8 cellular contexts compared by ENCODE assay signal in genomic region chr15:85793641-85794597, GRCh38. TPM values are rescaled to one million over a fixed set of nuclear protein-coding genes. Genes with fewer than 3 reads are reported as not detected.
DNase-seq lines count a peak whose midpoint lies in the region; ATAC-seq and TF ChIP-seq lines count a peak whose summit lies in the region.

No MANE protein-coding gene starts in this region.

- no peak for TF ChIP-seq POLR2A in stomach (IDR thresholded peaks at IDR 0.05)

- H3K4me1 ChIP-seq in HUES6 (ENCODE audit: control insufficient read depth, insufficient read depth, low read length) (peaks cover 29% of the 10 kb centered on the region), ectodermal cell (ENCODE audit: control insufficient read depth, insufficient read depth, low read length) (peaks cover 15% of the 10 kb centered on the region), mesendoderm (ENCODE audit: control insufficient read depth, low read depth, low read length) (peaks cover 12% of the 10 kb centered on the region), stomach (peaks cover 30 to 47% (median 43%) of the 10 kb centered on the region in 4 donors)

- 1% methylated on average over 56 of the region's 56 CpGs for WGBS in ectodermal cell, 2 experiments
- whole genome bisulfite sequencing in mesendoderm (ENCODE audit: extremely low coverage, insufficient coverage, low lambda C conversion rate), result no CpG with 5 or more reads among the region's 56 CpGs
- WGBS in stomach, 5 donors, result 1 to 2% (median 2%) methylated on average over 52 to 56 of the region's 56 CpGs

- peak overlapping the region; percentile 76 for H3K27ac ChIP-seq in HUES6 (ENCODE audit: low read depth, low read length)
- peak overlapping the region; percentile 85 for H3K27ac ChIP-seq in ectodermal cell (ENCODE audit: insufficient read depth, low read depth, low read length, poor library complexity, severe bottlenecking)
- H3K27ac ChIP-seq in mesendoderm (ENCODE audit: low read depth, low read length), result peak overlapping the region; percentile 89
- peak overlapping the region; percentile 90 to 98 (median 92) for H3K27ac ChIP-seq in stomach

- H3K56ac ChIP-seq in mesendoderm (ENCODE audit: low read length), result peak overlapping the region; percentile 92

- no peak overlapping the region for H3K4ac ChIP-seq in mesendoderm (ENCODE audit: low read depth, low read length)

- H3K4me3 ChIP-seq in HUES6 (ENCODE audit: low read depth, low read length) (peak overlapping the region; percentile 99), ectodermal cell (ENCODE audit: insufficient read depth, low read depth, low read length) (peak overlapping the region; percentile 80), mesendoderm (ENCODE audit: low read length) (peak overlapping the region; percentile 79), stomach (peak overlapping the region; percentile 88 to 95 (median 92))

- H3K27me3 ChIP-seq in HUES6 (ENCODE audit: control insufficient read depth, insufficient read depth, low read length) (peaks cover 5% of the 10 kb centered on the region; the same call in 1 of the 2 replicates), ectodermal cell (ENCODE audit: control insufficient read depth, insufficient read depth, low read length, poor library complexity, severe bottlenecking) (peaks cover 7% of the 10 kb centered on the region), mesendoderm (ENCODE audit: insufficient read depth, low read length, poor library complexity) (no peaks in the 10 kb centered on the region), stomach (no peaks in the 10 kb centered on the region)

- no peaks in the 10 kb centered on the region for H3K36me3 ChIP-seq in HUES6 (ENCODE audit: control insufficient read depth, insufficient read depth, low read length)
- H3K36me3 ChIP-seq in ectodermal cell (ENCODE audit: control insufficient read depth, insufficient read depth, low read length), result no peaks in the 10 kb centered on the region
- H3K36me3 ChIP-seq in mesendoderm (ENCODE audit: control insufficient read depth, insufficient read depth, low read length), result no peaks in the 10 kb centered on the region
- no peaks in the 10 kb centered on the region for H3K36me3 ChIP-seq in stomach

- TF ChIP-seq CTCF in stomach (IDR thresholded peaks at IDR 0.05), result no peak

- peaks cover 37% of the 10 kb centered on the region for H3K79me2 ChIP-seq in mesendoderm (ENCODE audit: control insufficient read depth, insufficient read depth, low read length)

- DNase-seq in COLO668 (lab: John Stamatoyannopoulos, UW; ENCODE audit: unreplicated experiment) (peak; percentile 48), mesendoderm (peak; percentile 40), stomach (peak; percentile 61), NCI-H446 treated with DMSO at 0.1 percent for 48 hours (lab: John Stamatoyannopoulos, UW) (no peak)
- peak; percentile 54 for DNase-seq in activated CD4-positive, CD25-positive, alpha-beta regulatory T cell treated with anti-CD3 and anti-CD28 coated beads, Interleukin-2, amount 50 U/mL, for 72 hours

- peaks cover 26% of the 10 kb centered on the region for H3K79me1 ChIP-seq in mesendoderm (ENCODE audit: low read length)

- peak overlapping the region; percentile 76 for H3K9ac ChIP-seq in HUES6 (ENCODE audit: low read length)
- H3K9ac ChIP-seq in mesendoderm (ENCODE audit: low read length), result peak overlapping the region; percentile 86

- ATAC-seq in GM21515 (IDR thresholded peaks at IDR 0.05; ENCODE audit: unreplicated experiment), result peak; percentile 40

- no peak overlapping the region for H2BK5ac ChIP-seq in mesendoderm (ENCODE audit: low read length)

- no peak overlapping the region for H2AK5ac ChIP-seq in mesendoderm (ENCODE audit: low read length)

- peak overlapping the region; percentile 98 for H3K18ac ChIP-seq in mesendoderm (ENCODE audit: low read length)

- no peak overlapping the region for H4K5ac ChIP-seq in mesendoderm (ENCODE audit: low read length)

- peak overlapping the region; percentile 81 for H3K4me2 ChIP-seq in mesendoderm (ENCODE audit: low read length)

- no peak overlapping the region for H2BK15ac ChIP-seq in mesendoderm (replicated peaks; ENCODE audit: low read depth)

- no peak overlapping the region for H4K8ac ChIP-seq in mesendoderm (ENCODE audit: low read depth, low read length)

- no peak for TF ChIP-seq EP300 in stomach (IDR thresholded peaks at IDR 0.05)

- H2BK120ac ChIP-seq in mesendoderm (ENCODE audit: low read depth, low read length), result peak overlapping the region; percentile 75

- H3K9me3 ChIP-seq in HUES6 (ENCODE audit: control insufficient read depth, insufficient read depth, low read depth, low read length) (no peaks in the 10 kb centered on the region), ectodermal cell (ENCODE audit: control insufficient read depth, low read length) (no peaks in the 10 kb centered on the region), stomach (no peaks in the 10 kb centered on the region)

- peak overlapping the region; percentile 85 for H3K23ac ChIP-seq in mesendoderm (ENCODE audit: low read length)

- intact Hi-C loops in stomach (cut with DNase I; ENCODE audit: low total_unique reads), result no loop called here

RNA-seq across cellular contexts. Expression of gene KLHL25, which starts 0.8 kb away (rescaled TPM):
- polyA plus RNA-seq in ectodermal cell (2013, experiment 1 of 4), result 14.7 TPM
- polyA plus RNA-seq in ectodermal cell (2013, experiment 2 of 4), result 14.3 TPM
- 13.1 TPM for polyA plus RNA-seq in ectodermal cell (2013, experiment 3 of 4)
- polyA plus RNA-seq in ectodermal cell (2013, experiment 4 of 4), result 15.5 TPM
- 4.3 TPM for polyA plus RNA-seq in mesendoderm (2013, experiment 1 of 2)
- polyA plus RNA-seq in mesendoderm (2013, experiment 2 of 2), result 4.4 TPM
- total RNA-seq in stomach, result 10 to 100 TPM in 1 of 5 donors, 1 to 10 TPM in 4; 1.2 to 36.2 (median 6.4) TPM
- 1 to 10 TPM; 4.3 to 6.4 (median 5.2) TPM for polyA plus RNA-seq in stomach
